28 cellular contexts compared by ENCODE assay signal in genomic region chr3:64806668-64807067, GRCh38.
"Had no signal": no experiment of that assay in that cellular context is flagged by ENCODE, and none has a peak within 500 bp of the region (broad histone marks: within the 10 kb centered on the region; RNA-seq: fewer than 3 reads in every experiment).

No MANE protein-coding gene starts in this region.

- H3K9me3 ChIP-seq: breast epithelium, thoracic aorta, upper lobe of left lung, vagina had no signal

- H3K4me1 ChIP-seq: breast epithelium, neural progenitor cell, parathyroid adenoma, upper lobe of left lung, vagina had no signal

- H3K36me3 ChIP-seq: breast epithelium, neural progenitor cell, thoracic aorta, upper lobe of left lung, vagina had no signal

- H3K27ac ChIP-seq: epithelial cell of prostate, neural progenitor cell, parathyroid adenoma, thoracic aorta, upper lobe of left lung, vagina had no signal

- FAIRE-seq: colon, frontal cortex, keratinocyte had no signal

- DNase-seq: activated B cell treated with CpG ODN at 0.5 μM for 24 hours; activated CD4-positive, alpha-beta T cell treated with anti-CD3 and anti-CD28 coated beads, Interleukin-2, amount 50 U/mL, for 1 hour; activated CD8-positive, alpha-beta memory T cell treated with anti-CD3 and anti-CD28 coated beads, Interleukin-2, amount 10 ng/mL, durations not matched to agents 7 days and 5 days; activated CD8-positive, alpha-beta T cell treated with anti-CD3 and anti-CD28 coated beads for 36 hours; activated naive CD4-positive, alpha-beta T cell; activated T-cell treated with anti-CD3 and anti-CD28 coated beads, Interleukin-2, amount 50 U/mL, for 72 hours; dermis blood vessel endothelial cell; effector CD4-positive, alpha-beta T cell; glutamatergic neuron; midbrain; naive thymus-derived CD8-positive, alpha-beta T cell; occipital lobe; right cardiac atrium; stimulated activated CD4-positive, alpha-beta T cell treated with anti-CD3 and anti-CD28 coated beads, Interleukin-12 subunit alpha, Interleukin-12 subunit beta, amount 100 ng/mL, for 4 hours; stimulated activated CD4-positive, alpha-beta T cell treated with anti-CD3 and anti-CD28 coated beads, Interleukin-4, amount 100 ng/mL, for 1 hour; stimulated activated naive CD8-positive, alpha-beta T cell treated with anti-CD3 and anti-CD28 coated beads, Interleukin-15, Interleukin-2, amounts not matched to agents 100 U/mL and 50 U/mL, for 24 hours; T-helper 1 cell; upper lobe of left lung had no signal

- H3K27me3 ChIP-seq: breast epithelium, neural progenitor cell, upper lobe of left lung, vagina had no signal

- ATAC-seq: activated CD8-positive, alpha-beta memory T cell treated with anti-CD3 and anti-CD28 coated beads, Interleukin-2, amount 10 ng/mL, durations not matched to agents 7 days and 5 days; activated CD8-positive, alpha-beta T cell treated with anti-CD3 and anti-CD28 coated beads for 36 hours; activated naive CD4-positive, alpha-beta T cell treated with anti-CD3 and anti-CD28 coated beads, Interleukin-2, amount 50 U/mL, for 72 hours; activated T-cell treated with anti-CD3 and anti-CD28 coated beads, Interleukin-2, amount 50 U/mL, for 72 hours; naive thymus-derived CD8-positive, alpha-beta T cell; right cardiac atrium; stimulated activated naive CD8-positive, alpha-beta T cell treated with anti-CD3 and anti-CD28 coated beads, Interleukin-15, Interleukin-2, amounts not matched to agents 100 U/mL and 50 U/mL, for 24 hours had no signal

- H3K4me3 ChIP-seq: breast epithelium, neural progenitor cell, thoracic aorta, upper lobe of left lung, vagina had no signal
